ENCODE assay signal across 1 cellular context in the genomic region with DNA sequence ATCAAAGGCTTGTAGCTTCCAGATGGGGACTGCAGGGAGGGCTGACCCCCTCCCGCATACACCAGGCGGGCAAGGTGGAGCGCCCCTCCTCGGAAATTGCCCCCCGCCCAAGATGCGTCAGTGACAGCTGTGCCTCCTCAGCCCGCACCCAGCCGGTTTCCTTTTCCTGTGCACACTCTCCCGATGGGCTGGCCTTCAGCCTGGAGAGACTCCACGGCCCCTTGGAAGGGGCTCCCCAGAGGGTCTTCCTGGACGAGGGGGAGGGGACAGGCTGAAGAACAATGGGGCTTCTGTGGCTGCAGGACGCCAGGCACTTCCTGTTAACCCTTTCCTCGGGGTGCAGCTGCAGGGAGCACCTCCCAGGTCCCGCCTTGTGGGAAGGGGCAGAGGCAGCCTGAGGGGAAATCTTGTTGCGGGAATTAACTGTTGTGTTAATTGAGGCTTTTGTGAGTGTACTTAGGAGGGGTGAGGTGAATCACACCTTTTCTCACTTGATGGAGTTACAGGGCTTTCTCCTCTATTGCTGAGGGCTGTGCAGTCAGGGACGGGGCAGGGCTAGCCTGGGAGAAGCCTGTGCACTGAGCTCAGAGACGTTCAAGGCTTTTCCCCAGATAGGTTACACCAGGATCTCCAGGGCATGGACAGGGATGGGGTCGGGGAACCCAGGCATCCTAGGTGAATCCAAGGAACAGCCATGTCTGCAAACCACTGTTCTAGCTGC.
A peak's percentile ranks its signal among the peaks of the same experiment; 100 is the strongest.
TF ChIP-seq lines count a peak whose summit lies in the region.

No MANE protein-coding gene starts in this region.

TF ChIP-seq in K562, 482 proteins besides CTCF, POLR2A, EP300 and RAD21 (continued from another document and continues in another):
- TF ChIP-seq, protein P1, sequence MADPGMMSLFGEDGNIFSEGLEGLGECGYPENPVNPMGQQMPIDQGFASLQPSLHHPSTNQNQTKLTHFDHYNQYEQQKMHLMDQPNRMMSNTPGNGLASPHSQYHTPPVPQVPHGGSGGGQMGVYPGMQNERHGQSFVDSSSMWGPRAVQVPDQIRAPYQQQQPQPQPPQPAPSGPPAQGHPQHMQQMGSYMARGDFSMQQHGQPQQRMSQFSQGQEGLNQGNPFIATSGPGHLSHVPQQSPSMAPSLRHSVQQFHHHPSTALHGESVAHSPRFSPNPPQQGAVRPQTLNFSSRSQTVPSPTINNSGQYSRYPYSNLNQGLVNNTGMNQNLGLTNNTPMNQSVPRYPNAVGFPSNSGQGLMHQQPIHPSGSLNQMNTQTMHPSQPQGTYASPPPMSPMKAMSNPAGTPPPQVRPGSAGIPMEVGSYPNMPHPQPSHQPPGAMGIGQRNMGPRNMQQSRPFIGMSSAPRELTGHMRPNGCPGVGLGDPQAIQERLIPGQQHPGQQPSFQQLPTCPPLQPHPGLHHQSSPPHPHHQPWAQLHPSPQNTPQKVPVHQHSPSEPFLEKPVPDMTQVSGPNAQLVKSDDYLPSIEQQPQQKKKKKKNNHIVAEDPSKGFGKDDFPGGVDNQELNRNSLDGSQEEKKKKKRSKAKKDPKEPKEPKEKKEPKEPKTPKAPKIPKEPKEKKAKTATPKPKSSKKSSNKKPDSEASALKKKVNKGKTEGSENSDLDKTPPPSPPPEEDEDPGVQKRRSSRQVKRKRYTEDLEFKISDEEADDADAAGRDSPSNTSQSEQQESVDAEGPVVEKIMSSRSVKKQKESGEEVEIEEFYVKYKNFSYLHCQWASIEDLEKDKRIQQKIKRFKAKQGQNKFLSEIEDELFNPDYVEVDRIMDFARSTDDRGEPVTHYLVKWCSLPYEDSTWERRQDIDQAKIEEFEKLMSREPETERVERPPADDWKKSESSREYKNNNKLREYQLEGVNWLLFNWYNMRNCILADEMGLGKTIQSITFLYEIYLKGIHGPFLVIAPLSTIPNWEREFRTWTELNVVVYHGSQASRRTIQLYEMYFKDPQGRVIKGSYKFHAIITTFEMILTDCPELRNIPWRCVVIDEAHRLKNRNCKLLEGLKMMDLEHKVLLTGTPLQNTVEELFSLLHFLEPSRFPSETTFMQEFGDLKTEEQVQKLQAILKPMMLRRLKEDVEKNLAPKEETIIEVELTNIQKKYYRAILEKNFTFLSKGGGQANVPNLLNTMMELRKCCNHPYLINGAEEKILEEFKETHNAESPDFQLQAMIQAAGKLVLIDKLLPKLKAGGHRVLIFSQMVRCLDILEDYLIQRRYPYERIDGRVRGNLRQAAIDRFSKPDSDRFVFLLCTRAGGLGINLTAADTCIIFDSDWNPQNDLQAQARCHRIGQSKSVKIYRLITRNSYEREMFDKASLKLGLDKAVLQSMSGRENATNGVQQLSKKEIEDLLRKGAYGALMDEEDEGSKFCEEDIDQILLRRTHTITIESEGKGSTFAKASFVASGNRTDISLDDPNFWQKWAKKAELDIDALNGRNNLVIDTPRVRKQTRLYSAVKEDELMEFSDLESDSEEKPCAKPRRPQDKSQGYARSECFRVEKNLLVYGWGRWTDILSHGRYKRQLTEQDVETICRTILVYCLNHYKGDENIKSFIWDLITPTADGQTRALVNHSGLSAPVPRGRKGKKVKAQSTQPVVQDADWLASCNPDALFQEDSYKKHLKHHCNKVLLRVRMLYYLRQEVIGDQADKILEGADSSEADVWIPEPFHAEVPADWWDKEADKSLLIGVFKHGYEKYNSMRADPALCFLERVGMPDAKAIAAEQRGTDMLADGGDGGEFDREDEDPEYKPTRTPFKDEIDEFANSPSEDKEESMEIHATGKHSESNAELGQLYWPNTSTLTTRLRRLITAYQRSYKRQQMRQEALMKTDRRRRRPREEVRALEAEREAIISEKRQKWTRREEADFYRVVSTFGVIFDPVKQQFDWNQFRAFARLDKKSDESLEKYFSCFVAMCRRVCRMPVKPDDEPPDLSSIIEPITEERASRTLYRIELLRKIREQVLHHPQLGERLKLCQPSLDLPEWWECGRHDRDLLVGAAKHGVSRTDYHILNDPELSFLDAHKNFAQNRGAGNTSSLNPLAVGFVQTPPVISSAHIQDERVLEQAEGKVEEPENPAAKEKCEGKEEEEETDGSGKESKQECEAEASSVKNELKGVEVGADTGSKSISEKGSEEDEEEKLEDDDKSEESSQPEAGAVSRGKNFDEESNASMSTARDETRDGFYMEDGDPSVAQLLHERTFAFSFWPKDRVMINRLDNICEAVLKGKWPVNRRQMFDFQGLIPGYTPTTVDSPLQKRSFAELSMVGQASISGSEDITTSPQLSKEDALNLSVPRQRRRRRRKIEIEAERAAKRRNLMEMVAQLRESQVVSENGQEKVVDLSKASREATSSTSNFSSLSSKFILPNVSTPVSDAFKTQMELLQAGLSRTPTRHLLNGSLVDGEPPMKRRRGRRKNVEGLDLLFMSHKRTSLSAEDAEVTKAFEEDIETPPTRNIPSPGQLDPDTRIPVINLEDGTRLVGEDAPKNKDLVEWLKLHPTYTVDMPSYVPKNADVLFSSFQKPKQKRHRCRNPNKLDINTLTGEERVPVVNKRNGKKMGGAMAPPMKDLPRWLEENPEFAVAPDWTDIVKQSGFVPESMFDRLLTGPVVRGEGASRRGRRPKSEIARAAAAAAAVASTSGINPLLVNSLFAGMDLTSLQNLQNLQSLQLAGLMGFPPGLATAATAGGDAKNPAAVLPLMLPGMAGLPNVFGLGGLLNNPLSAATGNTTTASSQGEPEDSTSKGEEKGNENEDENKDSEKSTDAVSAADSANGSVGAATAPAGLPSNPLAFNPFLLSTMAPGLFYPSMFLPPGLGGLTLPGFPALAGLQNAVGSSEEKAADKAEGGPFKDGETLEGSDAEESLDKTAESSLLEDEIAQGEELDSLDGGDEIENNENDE (IDR thresholded peaks at IDR 0.05; ENCODE audit: low read depth, low read length), result no peak
- TF ChIP-seq C11orf30 (IDR thresholded peaks at IDR 0.05; ENCODE audit: low read depth) (no peak), HDAC3 (IDR thresholded peaks at IDR 0.05; ENCODE audit: borderline replicate concordance, partially characterized antibody) (no peak), ZNF263 (CRISPR knock-in tag; IDR thresholded peaks at IDR 0.05; ENCODE audit: borderline replicate concordance) (peak; percentile 95), SMAD3 (CRISPR knock-in tag; conservative IDR thresholded peaks at IDR 0.05) (no peak), ELF4 (CRISPR knock-in tag; IDR thresholded peaks at IDR 0.05) (no peak), TRIM24 (IDR thresholded peaks at IDR 0.05) (no peak), FIP1L1 (IDR thresholded peaks at IDR 0.05; ENCODE audit: low read depth, low read length, poor library complexity, severe bottlenecking) (no peak), ZNF668 (CRISPR knock-in tag; IDR thresholded peaks at IDR 0.05) (no peak), ARID1B (IDR thresholded peaks at IDR 0.05) (no peak; the same call in 1 of the 2 replicates), KLF10 (CRISPR knock-in tag; IDR thresholded peaks at IDR 0.05) (no peak), SAFB (IDR thresholded peaks at IDR 0.05; ENCODE audit: borderline replicate concordance, low read depth, low read length) (no peak), ZNF23 (CRISPR knock-in tag; IDR thresholded peaks at IDR 0.05) (no peak), JUN (IDR thresholded peaks at IDR 0.05; ENCODE audit: borderline replicate concordance, low read depth, low read length) (0 out of 2 replicates have a peak, but pooled peaks have one; percentile 2), JUN (CRISPR knock-in tag; IDR thresholded peaks at IDR 0.05; ENCODE audit: borderline replicate concordance) (no peak)
- TF ChIP-seq, protein P2, sequence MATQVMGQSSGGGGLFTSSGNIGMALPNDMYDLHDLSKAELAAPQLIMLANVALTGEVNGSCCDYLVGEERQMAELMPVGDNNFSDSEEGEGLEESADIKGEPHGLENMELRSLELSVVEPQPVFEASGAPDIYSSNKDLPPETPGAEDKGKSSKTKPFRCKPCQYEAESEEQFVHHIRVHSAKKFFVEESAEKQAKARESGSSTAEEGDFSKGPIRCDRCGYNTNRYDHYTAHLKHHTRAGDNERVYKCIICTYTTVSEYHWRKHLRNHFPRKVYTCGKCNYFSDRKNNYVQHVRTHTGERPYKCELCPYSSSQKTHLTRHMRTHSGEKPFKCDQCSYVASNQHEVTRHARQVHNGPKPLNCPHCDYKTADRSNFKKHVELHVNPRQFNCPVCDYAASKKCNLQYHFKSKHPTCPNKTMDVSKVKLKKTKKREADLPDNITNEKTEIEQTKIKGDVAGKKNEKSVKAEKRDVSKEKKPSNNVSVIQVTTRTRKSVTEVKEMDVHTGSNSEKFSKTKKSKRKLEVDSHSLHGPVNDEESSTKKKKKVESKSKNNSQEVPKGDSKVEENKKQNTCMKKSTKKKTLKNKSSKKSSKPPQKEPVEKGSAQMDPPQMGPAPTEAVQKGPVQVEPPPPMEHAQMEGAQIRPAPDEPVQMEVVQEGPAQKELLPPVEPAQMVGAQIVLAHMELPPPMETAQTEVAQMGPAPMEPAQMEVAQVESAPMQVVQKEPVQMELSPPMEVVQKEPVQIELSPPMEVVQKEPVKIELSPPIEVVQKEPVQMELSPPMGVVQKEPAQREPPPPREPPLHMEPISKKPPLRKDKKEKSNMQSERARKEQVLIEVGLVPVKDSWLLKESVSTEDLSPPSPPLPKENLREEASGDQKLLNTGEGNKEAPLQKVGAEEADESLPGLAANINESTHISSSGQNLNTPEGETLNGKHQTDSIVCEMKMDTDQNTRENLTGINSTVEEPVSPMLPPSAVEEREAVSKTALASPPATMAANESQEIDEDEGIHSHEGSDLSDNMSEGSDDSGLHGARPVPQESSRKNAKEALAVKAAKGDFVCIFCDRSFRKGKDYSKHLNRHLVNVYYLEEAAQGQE (CRISPR knock-in tag; IDR thresholded peaks at IDR 0.05; ENCODE audit: low read depth), result no peak
- TF ChIP-seq, protein P3, sequence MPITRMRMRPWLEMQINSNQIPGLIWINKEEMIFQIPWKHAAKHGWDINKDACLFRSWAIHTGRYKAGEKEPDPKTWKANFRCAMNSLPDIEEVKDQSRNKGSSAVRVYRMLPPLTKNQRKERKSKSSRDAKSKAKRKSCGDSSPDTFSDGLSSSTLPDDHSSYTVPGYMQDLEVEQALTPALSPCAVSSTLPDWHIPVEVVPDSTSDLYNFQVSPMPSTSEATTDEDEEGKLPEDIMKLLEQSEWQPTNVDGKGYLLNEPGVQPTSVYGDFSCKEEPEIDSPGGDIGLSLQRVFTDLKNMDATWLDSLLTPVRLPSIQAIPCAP (CRISPR knock-in tag; IDR thresholded peaks at IDR 0.05; ENCODE audit: borderline replicate concordance), result no peak
- TF ChIP-seq, protein P4, sequence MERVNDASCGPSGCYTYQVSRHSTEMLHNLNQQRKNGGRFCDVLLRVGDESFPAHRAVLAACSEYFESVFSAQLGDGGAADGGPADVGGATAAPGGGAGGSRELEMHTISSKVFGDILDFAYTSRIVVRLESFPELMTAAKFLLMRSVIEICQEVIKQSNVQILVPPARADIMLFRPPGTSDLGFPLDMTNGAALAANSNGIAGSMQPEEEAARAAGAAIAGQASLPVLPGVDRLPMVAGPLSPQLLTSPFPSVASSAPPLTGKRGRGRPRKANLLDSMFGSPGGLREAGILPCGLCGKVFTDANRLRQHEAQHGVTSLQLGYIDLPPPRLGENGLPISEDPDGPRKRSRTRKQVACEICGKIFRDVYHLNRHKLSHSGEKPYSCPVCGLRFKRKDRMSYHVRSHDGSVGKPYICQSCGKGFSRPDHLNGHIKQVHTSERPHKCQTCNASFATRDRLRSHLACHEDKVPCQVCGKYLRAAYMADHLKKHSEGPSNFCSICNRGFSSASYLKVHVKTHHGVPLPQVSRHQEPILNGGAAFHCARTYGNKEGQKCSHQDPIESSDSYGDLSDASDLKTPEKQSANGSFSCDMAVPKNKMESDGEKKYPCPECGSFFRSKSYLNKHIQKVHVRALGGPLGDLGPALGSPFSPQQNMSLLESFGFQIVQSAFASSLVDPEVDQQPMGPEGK (CRISPR knock-in tag; IDR thresholded peaks at IDR 0.05; ENCODE audit: borderline replicate concordance), result peak; percentile 54; the same call in 1 of the 2 replicates
- TF ChIP-seq, protein P5, sequence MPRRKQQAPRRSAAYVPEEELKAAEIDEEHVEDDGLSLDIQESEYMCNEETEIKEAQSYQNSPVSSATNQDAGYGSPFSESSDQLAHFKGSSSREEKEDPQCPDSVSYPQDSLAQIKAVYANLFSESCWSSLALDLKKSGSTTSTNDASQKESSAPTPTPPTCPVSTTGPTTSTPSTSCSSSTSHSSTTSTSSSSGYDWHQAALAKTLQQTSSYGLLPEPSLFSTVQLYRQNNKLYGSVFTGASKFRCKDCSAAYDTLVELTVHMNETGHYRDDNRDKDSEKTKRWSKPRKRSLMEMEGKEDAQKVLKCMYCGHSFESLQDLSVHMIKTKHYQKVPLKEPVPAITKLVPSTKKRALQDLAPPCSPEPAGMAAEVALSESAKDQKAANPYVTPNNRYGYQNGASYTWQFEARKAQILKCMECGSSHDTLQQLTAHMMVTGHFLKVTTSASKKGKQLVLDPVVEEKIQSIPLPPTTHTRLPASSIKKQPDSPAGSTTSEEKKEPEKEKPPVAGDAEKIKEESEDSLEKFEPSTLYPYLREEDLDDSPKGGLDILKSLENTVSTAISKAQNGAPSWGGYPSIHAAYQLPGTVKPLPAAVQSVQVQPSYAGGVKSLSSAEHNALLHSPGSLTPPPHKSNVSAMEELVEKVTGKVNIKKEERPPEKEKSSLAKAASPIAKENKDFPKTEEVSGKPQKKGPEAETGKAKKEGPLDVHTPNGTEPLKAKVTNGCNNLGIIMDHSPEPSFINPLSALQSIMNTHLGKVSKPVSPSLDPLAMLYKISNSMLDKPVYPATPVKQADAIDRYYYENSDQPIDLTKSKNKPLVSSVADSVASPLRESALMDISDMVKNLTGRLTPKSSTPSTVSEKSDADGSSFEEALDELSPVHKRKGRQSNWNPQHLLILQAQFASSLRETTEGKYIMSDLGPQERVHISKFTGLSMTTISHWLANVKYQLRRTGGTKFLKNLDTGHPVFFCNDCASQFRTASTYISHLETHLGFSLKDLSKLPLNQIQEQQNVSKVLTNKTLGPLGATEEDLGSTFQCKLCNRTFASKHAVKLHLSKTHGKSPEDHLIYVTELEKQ (CRISPR knock-in tag; IDR thresholded peaks at IDR 0.05), result no peak
- TF ChIP-seq, protein P6, sequence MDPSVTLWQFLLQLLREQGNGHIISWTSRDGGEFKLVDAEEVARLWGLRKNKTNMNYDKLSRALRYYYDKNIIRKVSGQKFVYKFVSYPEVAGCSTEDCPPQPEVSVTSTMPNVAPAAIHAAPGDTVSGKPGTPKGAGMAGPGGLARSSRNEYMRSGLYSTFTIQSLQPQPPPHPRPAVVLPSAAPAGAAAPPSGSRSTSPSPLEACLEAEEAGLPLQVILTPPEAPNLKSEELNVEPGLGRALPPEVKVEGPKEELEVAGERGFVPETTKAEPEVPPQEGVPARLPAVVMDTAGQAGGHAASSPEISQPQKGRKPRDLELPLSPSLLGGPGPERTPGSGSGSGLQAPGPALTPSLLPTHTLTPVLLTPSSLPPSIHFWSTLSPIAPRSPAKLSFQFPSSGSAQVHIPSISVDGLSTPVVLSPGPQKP (CRISPR knock-in tag; IDR thresholded peaks at IDR 0.05), result no peak
- TF ChIP-seq, protein P7, sequence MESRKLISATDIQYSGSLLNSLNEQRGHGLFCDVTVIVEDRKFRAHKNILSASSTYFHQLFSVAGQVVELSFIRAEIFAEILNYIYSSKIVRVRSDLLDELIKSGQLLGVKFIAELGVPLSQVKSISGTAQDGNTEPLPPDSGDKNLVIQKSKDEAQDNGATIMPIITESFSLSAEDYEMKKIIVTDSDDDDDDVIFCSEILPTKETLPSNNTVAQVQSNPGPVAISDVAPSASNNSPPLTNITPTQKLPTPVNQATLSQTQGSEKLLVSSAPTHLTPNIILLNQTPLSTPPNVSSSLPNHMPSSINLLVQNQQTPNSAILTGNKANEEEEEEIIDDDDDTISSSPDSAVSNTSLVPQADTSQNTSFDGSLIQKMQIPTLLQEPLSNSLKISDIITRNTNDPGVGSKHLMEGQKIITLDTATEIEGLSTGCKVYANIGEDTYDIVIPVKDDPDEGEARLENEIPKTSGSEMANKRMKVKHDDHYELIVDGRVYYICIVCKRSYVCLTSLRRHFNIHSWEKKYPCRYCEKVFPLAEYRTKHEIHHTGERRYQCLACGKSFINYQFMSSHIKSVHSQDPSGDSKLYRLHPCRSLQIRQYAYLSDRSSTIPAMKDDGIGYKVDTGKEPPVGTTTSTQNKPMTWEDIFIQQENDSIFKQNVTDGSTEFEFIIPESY (CRISPR knock-in tag; IDR thresholded peaks at IDR 0.05), result no peak
